15 cellular contexts compared by ENCODE assay signal in genomic region chr9:119216891-119217290, GRCh38.
DNase-seq lines count a peak whose midpoint lies in the region; ATAC-seq and TF ChIP-seq lines count a peak whose summit lies in the region.
"Had no signal": no experiment of that assay in that cellular context is flagged by ENCODE, and none has a peak within 500 bp of the region (broad histone marks: within the 10 kb centered on the region; RNA-seq: fewer than 3 reads in every experiment).

No MANE protein-coding gene starts in this region.

- no peak overlapping the region for H4K91ac ChIP-seq in mesenchymal stem cell (ENCODE audit: low read length)

- H3K18ac ChIP-seq in mesenchymal stem cell (ENCODE audit: low read depth in 1 of 2, low read length in 2 of 2): no peak overlapping the region

- H3K27me3 ChIP-seq in dorsolateral prefrontal cortex: peaks cover 0 to 3% (median 0%) of the 10 kb centered on the region in 45 donors
- no peaks in the 10 kb centered on the region for H3K27me3 ChIP-seq in mesenchymal stem cell (ENCODE audit: control insufficient read depth in 1 of 2, insufficient read depth in 1 of 2, low read length in 2 of 2)

- peaks cover under 1% of the 10 kb centered on the region for H3K9me3 ChIP-seq in mesenchymal stem cell (ENCODE audit: control insufficient read depth, low read length)

- H3K27ac ChIP-seq in dorsolateral prefrontal cortex: peak overlapping the region in 48 of 59 donors; percentile 5 to 84 (median 63)
- no peak overlapping the region for H3K27ac ChIP-seq in mesenchymal stem cell (ENCODE audit: low read length, poor library complexity, severe bottlenecking)
- peak overlapping the region; percentile 1 for H3K27ac ChIP-seq in temporal lobe (ENCODE audit: low read depth, low read length)

- no peak overlapping the region for H2AFZ ChIP-seq in mesenchymal stem cell (ENCODE audit: low read depth, low read length)

- H3K4me3 ChIP-seq in dorsolateral prefrontal cortex (peak overlapping the region in 13 of 59 donors; percentile 3 to 17 (median 10)), mesenchymal stem cell (ENCODE audit: insufficient read depth in 1 of 2, low read depth in 1 of 2, low read length in 2 of 2) (no peak overlapping the region)

- intact Hi-C loops in dorsolateral prefrontal cortex (cut with DNase I): no loop called here

- H3K14ac ChIP-seq in mesenchymal stem cell (ENCODE audit: low read length in 2 of 2): no peak overlapping the region

- no peak overlapping the region for H2AK5ac ChIP-seq in mesenchymal stem cell (ENCODE audit: low read length, severe bottlenecking)

- no peak overlapping the region for H3K23ac ChIP-seq in mesenchymal stem cell (ENCODE audit: low read length in 2 of 2)

- peaks cover 0 to 16% of the 10 kb centered on the region in 2 experiments for H3K36me3 ChIP-seq in mesenchymal stem cell (ENCODE audit: control insufficient read depth in 1 of 2, insufficient read depth in 2 of 2, low read depth in 1 of 2, low read length in 2 of 2)

- H2BK120ac ChIP-seq in mesenchymal stem cell (ENCODE audit: low read depth, low read length): no peak overlapping the region

- H3K9ac ChIP-seq in mesenchymal stem cell (ENCODE audit: low read length): peak overlapping the region; percentile 3

- no peak overlapping the region for H3K4ac ChIP-seq in mesenchymal stem cell (ENCODE audit: low read depth in 1 of 2, low read length in 2 of 2)

- WGBS in mesenchymal stem cell: 75% methylated on average over 4 of the region's 7 CpGs

- TF ChIP-seq CTCF in dorsolateral prefrontal cortex (IDR thresholded peaks at IDR 0.05 in 54 of 56, conservative IDR thresholded peaks at IDR 0.05 in 2 of 56; ENCODE audit: low read depth in 1 of 56, partially characterized antibody in 56 of 56): no peak

- H2BK15ac ChIP-seq in mesenchymal stem cell (ENCODE audit: low read depth, poor library complexity, severe bottlenecking): no peak overlapping the region

- H3K79me1 ChIP-seq in mesenchymal stem cell (replicated peaks; ENCODE audit: low read length, poor library complexity, severe bottlenecking): no peaks in the 10 kb centered on the region

- ATAC-seq in GM21723 (IDR thresholded peaks at IDR 0.05; ENCODE audit: unreplicated experiment): no peak
- ATAC-seq: activated T-cell treated with anti-CD3 and anti-CD28 coated beads, Interleukin-2, amount 50 U/mL, for 4 hours; stimulated activated memory B cell treated with anti-CD40 and anti-IgM and Interleukin-4, amounts not matched to agents 10 μg/mL and 1 μg/mL and 100 μg/mL, for 72 hours had no signal

- no peak overlapping the region for H4K8ac ChIP-seq in mesenchymal stem cell (ENCODE audit: low read length)

- H3K4me1 ChIP-seq in mesenchymal stem cell (ENCODE audit: control insufficient read depth, insufficient read depth, low read depth, low read length): no peaks in the 10 kb centered on the region

- no peak overlapping the region for H3K4me2 ChIP-seq in mesenchymal stem cell (ENCODE audit: low read length, poor library complexity, severe bottlenecking)

- no peak overlapping the region for H2BK12ac ChIP-seq in mesenchymal stem cell (ENCODE audit: low read length in 2 of 2)

- no peak overlapping the region for H2BK5ac ChIP-seq in mesenchymal stem cell (ENCODE audit: low read depth, low read length, poor library complexity, severe bottlenecking)

- DNase-seq in NCI-H1105 treated with DMSO at 0.1 percent for 48 hours (lab: John Stamatoyannopoulos, UW): peak; percentile 26
- DNase-seq in dorsolateral prefrontal cortex: peak in 6 of 10 donors; percentile 30 to 71 (median 50)
- DNase-seq in mesenchymal stem cell: no peak
- DNase-seq in T-helper 2 cell: no peak
- no peak for DNase-seq in mesenteric fat pad (ENCODE audit: low spot score)
- DNase-seq in HuH-7 (ENCODE audit: low spot score): no peak
- DNase-seq: activated CD4-positive, alpha-beta T cell treated with anti-CD3 and anti-CD28 coated beads for 48 hours; activated T-cell treated with anti-CD3 and anti-CD28 coated beads, Interleukin-2, amount 50 U/mL, for 4 hours; GOT3; KBM-7; NCI-H748 treated with DMSO at 0.1 percent for 48 hours; stimulated activated CD4-positive, alpha-beta T cell treated with anti-CD3 and anti-CD28 coated beads, Interleukin-4, amount 100 ng/mL, for 4 hours had no signal

Comparison
In these comparisons a context has a peak if more than half of its experiments do, and no peak if none do; other contexts are left out.
1. DNase-seq: peak in NCI-H1105 treated with DMSO at 0.1 percent for 48 hours (single experiment) and dorsolateral prefrontal cortex (6 of 10); none in mesenchymal stem cell (single experiment), T-helper 2 cell (0 of 5), mesenteric fat pad (single experiment) and HuH-7 (single experiment).